ENCODE assay signal across 8 cellular contexts in the genomic region with DNA sequence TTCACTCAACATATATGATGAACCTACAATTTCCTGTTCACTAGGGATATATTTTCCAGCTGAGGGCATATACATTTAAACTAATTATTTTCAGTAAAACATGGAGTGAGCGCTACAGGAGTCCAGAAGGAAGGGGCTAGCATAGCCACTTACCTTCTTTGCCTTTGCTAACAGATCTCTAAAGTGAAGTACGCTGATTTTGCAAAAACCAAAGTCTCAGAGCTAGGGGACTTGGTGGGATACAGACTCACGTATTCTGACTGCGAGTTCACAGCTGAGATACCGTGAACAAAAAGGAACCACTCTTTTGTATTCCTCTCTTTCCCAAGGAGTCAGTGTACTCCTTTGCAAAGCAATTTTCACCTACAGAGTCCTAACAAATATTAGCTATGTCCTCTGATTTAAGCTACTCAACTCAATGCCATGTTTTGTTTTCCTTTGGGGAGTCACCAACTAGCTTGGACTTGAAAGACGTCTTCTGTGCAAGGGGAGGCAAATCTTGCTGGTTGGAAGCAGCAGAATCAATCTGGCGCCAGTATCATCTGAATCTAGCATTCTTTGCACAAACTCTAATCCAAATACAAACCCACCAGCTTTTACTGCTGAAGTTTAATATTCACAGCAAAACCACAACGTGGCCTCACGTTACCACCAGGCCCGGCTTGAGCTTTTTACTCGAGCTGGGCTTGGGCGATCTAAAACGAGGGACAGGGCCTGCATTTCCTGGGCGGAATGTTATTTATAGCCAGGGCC. TPM values are rescaled to one million over a fixed set of nuclear protein-coding genes. Genes with fewer than 3 reads are reported as not detected.
DNase-seq lines count a peak whose midpoint lies in the region; ATAC-seq, FAIRE-seq and TF ChIP-seq lines count a peak whose summit lies in the region.

No MANE protein-coding gene starts in this region.

- H4K20me1 ChIP-seq in keratinocyte (ENCODE audit: control insufficient read depth, extremely low read depth, insufficient read depth, low read length) = no peaks in the 10 kb centered on the region

- peaks cover 39% of the 10 kb centered on the region for H3K79me2 ChIP-seq in keratinocyte (ENCODE audit: control insufficient read depth, insufficient read depth, low read length)

- no peaks in the 10 kb centered on the region for H3K9me1 ChIP-seq in keratinocyte (ENCODE audit: control insufficient read depth, extremely low read depth, insufficient read depth, low read length)

- peak overlapping the region; percentile 90 for H2AFZ ChIP-seq in keratinocyte (ENCODE audit: control insufficient read depth, low read length)

- peak overlapping the region; percentile 96 for H3K4me2 ChIP-seq in keratinocyte (ENCODE audit: control insufficient read depth, extremely low read depth, insufficient read depth, low read depth, low read length)

- no peak for ATAC-seq in activated T-cell treated with anti-CD3 and anti-CD28 coated beads, Interleukin-2, amount 50 U/mL, for 4 hours
- no peak for ATAC-seq in activated naive CD4-positive, alpha-beta T cell treated with anti-CD3 and anti-CD28 coated beads, Interleukin-2, amount 50 U/mL, for 72 hours
- ATAC-seq in HG03354 (IDR thresholded peaks at IDR 0.05; ENCODE audit: poor library complexity, severe bottlenecking, unreplicated experiment) = no peak

- no peak for TF ChIP-seq CTCF in keratinocyte (optimal IDR thresholded peaks at IDR 0.05 in 1 of 3, IDR thresholded peaks at IDR 0.05 in 1 of 3, conservative IDR thresholded peaks at IDR 0.05 in 1 of 3; ENCODE audit: extremely low read depth in 1 of 3, insufficient read depth in 2 of 3, low read length in 3 of 3)
- TF ChIP-seq CTCF in GM20000 (IDR thresholded peaks at IDR 0.05; ENCODE audit: extremely low read depth, missing control alignments) = no peak

- dilution Hi-C loops in keratinocyte (cut with MboI; ENCODE audit: extremely low pct_ligation_motif_present, low sequenced_read_pairs) = no loop called here

- no peaks in the 10 kb centered on the region for H3K27me3 Mint-ChIP-seq in activated T-cell treated with anti-CD3 and anti-CD28 coated beads, Interleukin-2, amount 50 U/mL, for 4 hours (ENCODE audit: low read depth)

- peaks cover 12% of the 10 kb centered on the region for H3K4me1 ChIP-seq in keratinocyte (ENCODE audit: control insufficient read depth, extremely low read depth, insufficient read depth, low read length)

- peaks cover 20% of the 10 kb centered on the region for H3K36me3 Mint-ChIP-seq in activated T-cell treated with anti-CD3 and anti-CD28 coated beads, Interleukin-2, amount 50 U/mL, for 4 hours (ENCODE audit: insufficient read depth)
- peaks cover 31% of the 10 kb centered on the region in 2 donors for H3K36me3 Mint-ChIP-seq in activated naive CD4-positive, alpha-beta T cell treated with anti-CD3 and anti-CD28 coated beads, Interleukin-2, amount 50 U/mL, for 72 hours

- H3K4me3 ChIP-seq in keratinocyte (ENCODE audit: control insufficient read depth in 2 of 3, extremely low read depth in 1 of 3, insufficient read depth in 2 of 3, low read depth in 1 of 3, low read length in 3 of 3) = peak overlapping the region; percentile 86 to 95 (median 92)

- peak overlapping the region; percentile 96 for H3K9ac ChIP-seq in keratinocyte (ENCODE audit: control insufficient read depth, extremely low read depth, insufficient read depth, low read length)

- no peaks in the 10 kb centered on the region for H3K9me3 ChIP-seq in keratinocyte (ENCODE audit: control insufficient read depth, low read depth, low read length)

- no peak for DNase-seq in activated T-cell treated with anti-CD3 and anti-CD28 coated beads, Interleukin-2, amount 50 U/mL, for 4 hours
- DNase-seq in activated T-cell treated with anti-CD3 and anti-CD28 coated beads, Interleukin-2, amount 50 U/mL, for 48 hours = no peak
- no peak for DNase-seq in activated naive CD4-positive, alpha-beta T cell treated with anti-CD3 and anti-CD28 coated beads, Interleukin-2, amount 50 U/mL, for 72 hours (ENCODE audit: low spot score in 2 of 2)
- DNase-seq in keratinocyte (ENCODE audit: low read depth, low spot score) (no peak), substantia nigra (lab: John Stamatoyannopoulos, UW) (peak in 2 of 49 donors; percentile 46 to 55), GM20000 (ENCODE audit: low spot score) (no peak)
- no peak for DNase-seq in stimulated activated CD4-positive, alpha-beta T cell treated with anti-CD3 and anti-CD28 coated beads, Interleukin-4, amount 100 ng/mL, for 1 hour

- peak overlapping the region; percentile 96 for H3K4me3 Mint-ChIP-seq in activated T-cell treated with anti-CD3 and anti-CD28 coated beads, Interleukin-2, amount 50 U/mL, for 4 hours

- FAIRE-seq in keratinocyte (lab: Jason Lieb, UNC) = no peak

- H3K27ac ChIP-seq in keratinocyte (ENCODE audit: control insufficient read depth, insufficient read depth, low read length) (peak overlapping the region; percentile 92), substantia nigra (ENCODE audit: low read depth, low read length, poor library complexity, severe bottlenecking) (peak overlapping the region; percentile 96)

- peaks cover 2 to 10% of the 10 kb centered on the region in 2 experiments for H3K36me3 ChIP-seq in keratinocyte (ENCODE audit: control insufficient read depth in 2 of 2, extremely low read depth in 1 of 2, insufficient read depth in 2 of 2, low read length in 2 of 2)

- peaks cover 18% of the 10 kb centered on the region for H3K4me1 Mint-ChIP-seq in activated T-cell treated with anti-CD3 and anti-CD28 coated beads, Interleukin-2, amount 50 U/mL, for 4 hours (ENCODE audit: low read depth)

- no peaks in the 10 kb centered on the region for H3K27me3 ChIP-seq in keratinocyte (ENCODE audit: control insufficient read depth, extremely low read depth, insufficient read depth, low read length)

- no peaks in the 10 kb centered on the region for H3K9me3 Mint-ChIP-seq in activated T-cell treated with anti-CD3 and anti-CD28 coated beads, Interleukin-2, amount 50 U/mL, for 4 hours
- no peaks in the 10 kb centered on the region for H3K9me3 Mint-ChIP-seq in activated naive CD4-positive, alpha-beta T cell treated with anti-CD3 and anti-CD28 coated beads, Interleukin-2, amount 50 U/mL, for 72 hours

- peak overlapping the region; percentile 92 to 98 for H3K27ac Mint-ChIP-seq in activated naive CD4-positive, alpha-beta T cell treated with anti-CD3 and anti-CD28 coated beads, Interleukin-2, amount 50 U/mL, for 72 hours

RNA-seq across cellular contexts. Expression of a gene that starts 0.7 kb away (rescaled TPM):
- total RNA-seq in activated T-cell treated with anti-CD3 and anti-CD28 coated beads, Interleukin-2, amount 50 U/mL, for 4 hours = 1 to 10 TPM in 2 of 3 donors, under 1 TPM in 1; 0.71 to 2.1 (median 1.0) TPM
- 1 to 10 TPM; 1.0 to 3.8 TPM for total RNA-seq in activated naive CD4-positive, alpha-beta T cell treated with anti-CD3 and anti-CD28 coated beads, Interleukin-2, amount 50 U/mL, for 72 hours
- 1.1 to 1.4 TPM (median 1.2 TPM) in 3 replicates for polyA plus RNA-seq in keratinocyte
- 0.99 TPM for polyA plus RNA-seq in keratinocyte (2011; ENCODE audit: low read depth)
- 0.86 and 1.8 TPM in 2 replicates for polyA plus RNA-seq in keratinocyte (2011; cell fraction: cytosol; rRNA removed)
- 2.7 and 2.9 TPM in 2 replicates for polyA plus RNA-seq in keratinocyte (2011; cell fraction: nucleus; rRNA removed)
- polyA plus RNA-seq in keratinocyte (2012; ENCODE audit: low replicate concordance) = 1.0 TPM in 2 replicates
- polyA minus RNA-seq in keratinocyte = 0.92 to 2.2 TPM in 2 of 3 replicates, not detected in the other
- polyA minus RNA-seq in keratinocyte (2011; cell fraction: cytosol; rRNA and poly(A)+ RNA removed) = not detected
- 1.1 TPM in 1 of 2 replicates, not detected in the other for polyA minus RNA-seq in keratinocyte (2011; cell fraction: nucleus; rRNA and poly(A)+ RNA removed)

RNA-seq across cellular contexts. Expression of a gene that starts 0.9 kb away (rescaled TPM):
- 10 to 100 TPM; 53.9 to 58.5 (median 54.6) TPM for total RNA-seq in activated T-cell treated with anti-CD3 and anti-CD28 coated beads, Interleukin-2, amount 50 U/mL, for 4 hours
- 10 to 100 TPM; 30.1 to 53.2 TPM for total RNA-seq in activated naive CD4-positive, alpha-beta T cell treated with anti-CD3 and anti-CD28 coated beads, Interleukin-2, amount 50 U/mL, for 72 hours
- 17.7 to 29.5 TPM (median 18.6 TPM) in 3 replicates for polyA plus RNA-seq in keratinocyte
- 22.1 TPM for polyA plus RNA-seq in keratinocyte (2011; ENCODE audit: low read depth)
- polyA plus RNA-seq in keratinocyte (2011; cell fraction: cytosol; rRNA removed) = 12.2 and 26.6 TPM in 2 replicates
- polyA plus RNA-seq in keratinocyte (2011; cell fraction: nucleus; rRNA removed) = 16.4 and 23.2 TPM in 2 replicates
- 14.5 and 17.1 TPM in 2 replicates for polyA plus RNA-seq in keratinocyte (2012; ENCODE audit: low replicate concordance)
- polyA minus RNA-seq in keratinocyte = 0.52 to 12.3 TPM (median 4.1 TPM) in 3 replicates
- 7.5 TPM for polyA minus RNA-seq in keratinocyte (2011; cell fraction: cytosol; rRNA and poly(A)+ RNA removed)
- polyA minus RNA-seq in keratinocyte (2011; cell fraction: nucleus; rRNA and poly(A)+ RNA removed) = 4.6 and 7.4 TPM in 2 replicates

RNA-seq across cellular contexts. Expression of a gene that starts 0.9 kb away (rescaled TPM):
- total RNA-seq in activated T-cell treated with anti-CD3 and anti-CD28 coated beads, Interleukin-2, amount 50 U/mL, for 4 hours = 10 to 100 TPM; 28.1 to 33.0 (median 32.0) TPM
- 10 to 100 TPM; 25.2 to 28.9 TPM for total RNA-seq in activated naive CD4-positive, alpha-beta T cell treated with anti-CD3 and anti-CD28 coated beads, Interleukin-2, amount 50 U/mL, for 72 hours
- 6.6 to 8.6 TPM (median 7.1 TPM) in 3 replicates for polyA plus RNA-seq in keratinocyte
- polyA plus RNA-seq in keratinocyte (2011; ENCODE audit: low read depth) = 23.1 TPM
- polyA plus RNA-seq in keratinocyte (2011; cell fraction: cytosol; rRNA removed) = 4.2 and 5.4 TPM in 2 replicates
- polyA plus RNA-seq in keratinocyte (2011; cell fraction: nucleus; rRNA removed) = 5.2 and 5.6 TPM in 2 replicates
- 5.8 and 7.7 TPM in 2 replicates for polyA plus RNA-seq in keratinocyte (2012; ENCODE audit: low replicate concordance)
- polyA minus RNA-seq in keratinocyte = 7.5 to 13.3 TPM (median 11.8 TPM) in 3 replicates
- 11.5 TPM for polyA minus RNA-seq in keratinocyte (2011; cell fraction: cytosol; rRNA and poly(A)+ RNA removed)
- polyA minus RNA-seq in keratinocyte (2011; cell fraction: nucleus; rRNA and poly(A)+ RNA removed) = 8.8 and 10.6 TPM in 2 replicates

RNA-seq across cellular contexts. Expression of a gene that starts 41.5 kb away (rescaled TPM):
- 10 to 100 TPM; 19.6 to 22.0 (median 21.6) TPM for total RNA-seq in activated T-cell treated with anti-CD3 and anti-CD28 coated beads, Interleukin-2, amount 50 U/mL, for 4 hours
- 10 to 100 TPM; 34.0 to 35.9 TPM for total RNA-seq in activated naive CD4-positive, alpha-beta T cell treated with anti-CD3 and anti-CD28 coated beads, Interleukin-2, amount 50 U/mL, for 72 hours
- 5.3 to 11.8 TPM (median 6.9 TPM) in 3 replicates for polyA plus RNA-seq in keratinocyte
- 5.3 TPM for polyA plus RNA-seq in keratinocyte (2011; ENCODE audit: low read depth)
- polyA plus RNA-seq in keratinocyte (2011; cell fraction: cytosol; rRNA removed) = 5.1 and 11.5 TPM in 2 replicates
- polyA plus RNA-seq in keratinocyte (2011; cell fraction: nucleus; rRNA removed) = 4.1 and 6.3 TPM in 2 replicates
- polyA plus RNA-seq in keratinocyte (2012; ENCODE audit: low replicate concordance) = 5.0 and 9.8 TPM in 2 replicates
- polyA minus RNA-seq in keratinocyte = 4.0 to 10.5 TPM (median 5.6 TPM) in 3 replicates
- 7.7 TPM for polyA minus RNA-seq in keratinocyte (2011; cell fraction: cytosol; rRNA and poly(A)+ RNA removed)
- polyA minus RNA-seq in keratinocyte (2011; cell fraction: nucleus; rRNA and poly(A)+ RNA removed) = 4.5 and 7.5 TPM in 2 replicates
